ENCODE assay signal across 1 cellular context in the genomic region with DNA sequence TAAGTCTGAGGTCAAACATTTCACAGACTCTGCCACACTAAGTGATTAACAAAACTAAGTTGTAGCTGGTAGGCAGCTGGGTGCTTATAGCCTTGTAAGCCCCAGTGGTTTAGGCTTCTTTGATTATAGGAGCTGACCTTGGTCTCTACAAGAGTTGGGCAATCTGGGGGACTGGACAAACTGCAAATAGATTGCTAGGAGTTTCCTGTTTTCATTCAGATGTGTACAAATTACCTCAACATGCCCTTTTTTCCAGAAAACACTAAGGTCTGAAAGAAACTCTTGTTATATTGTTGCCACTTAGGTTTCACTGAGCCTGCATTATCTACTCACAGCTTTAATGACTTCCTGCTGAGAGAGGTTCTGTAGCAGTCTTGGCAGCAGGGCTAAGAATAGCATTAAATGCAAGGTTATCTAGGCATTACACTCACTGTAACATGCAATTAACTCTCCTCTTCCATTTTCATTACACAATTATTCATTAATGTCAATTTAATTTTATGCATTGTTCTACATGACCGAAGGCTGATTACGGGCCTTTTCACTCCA.
TF ChIP-seq lines count a peak whose summit lies in the region.

No MANE protein-coding gene starts in this region.

TF ChIP-seq in HEK293, 187 proteins besides CTCF, POLR2A, EP300 and RAD21 (continued from another document and continues in another):
- TF ChIP-seq TSHZ1 (tag by site-specific recombination; IDR thresholded peaks at IDR 0.05; ENCODE audit: borderline replicate concordance) (peak; percentile 64; the same call in 1 of the 2 replicates), ZNF157 (tag by site-specific recombination; IDR thresholded peaks at IDR 0.05) (no peak), KLF1 (tag by site-specific recombination; IDR thresholded peaks at IDR 0.05) (no peak), BCL11A (tag by site-specific recombination; IDR thresholded peaks at IDR 0.05; ENCODE audit: low read depth) (0 out of 2 replicates have a peak, but pooled peaks have one; percentile 29), ZNF184 (tag by site-specific recombination; IDR thresholded peaks at IDR 0.05) (no peak), ZNF214 (tag by site-specific recombination; IDR thresholded peaks at IDR 0.05; ENCODE audit: borderline replicate concordance) (no peak), WT1 (tag by site-specific recombination; IDR thresholded peaks at IDR 0.05) (peak; percentile 79), ZBTB48 (tag by site-specific recombination; IDR thresholded peaks at IDR 0.05) (no peak), ZNF558 (tag by site-specific recombination; IDR thresholded peaks at IDR 0.05) (no peak), ZNF560 (tag by site-specific recombination; IDR thresholded peaks at IDR 0.05; ENCODE audit: borderline replicate concordance) (no peak), MEIS1 (CRISPR knock-in tag; IDR thresholded peaks at IDR 0.05; ENCODE audit: borderline replicate concordance) (no peak), ZNF600 (tag by site-specific recombination; IDR thresholded peaks at IDR 0.05) (no peak), KLF17 (tag by site-specific recombination; IDR thresholded peaks at IDR 0.05) (no peak), FEZF1 (tag by site-specific recombination; IDR thresholded peaks at IDR 0.05) (peak; percentile 80), SP7 (tag by site-specific recombination; IDR thresholded peaks at IDR 0.05) (peak; percentile 99), INSM2 (tag by site-specific recombination; IDR thresholded peaks at IDR 0.05) (peak; percentile 57; the same call in 1 of the 2 replicates), ZNF843 (tag by site-specific recombination; IDR thresholded peaks at IDR 0.05) (peak; percentile 88), OSR2 (tag by site-specific recombination; IDR thresholded peaks at IDR 0.05) (peak; percentile 88), OVOL3 (tag by site-specific recombination; IDR thresholded peaks at IDR 0.05) (peak; percentile 64; the same call in 1 of the 2 replicates), ZNF335 (tag by site-specific recombination; conservative IDR thresholded peaks at IDR 0.05) (no peak), ZNF654 (tag by site-specific recombination; IDR thresholded peaks at IDR 0.05; ENCODE audit: low read depth) (no peak), ZNF366 (tag by site-specific recombination; conservative IDR thresholded peaks at IDR 0.05) (peak; percentile 50; the same call in 1 of the 2 replicates), ZNF596 (tag by site-specific recombination; IDR thresholded peaks at IDR 0.05) (peak; percentile 36; the same call in 1 of the 2 replicates), ZBTB17 (tag by site-specific recombination; IDR thresholded peaks at IDR 0.05) (0 out of 2 replicates have a peak, but pooled peaks have one; percentile 42), TCF7L2 (IDR thresholded peaks at IDR 0.05; ENCODE audit: borderline replicate concordance, low read depth, low read length) (peak; percentile 49; the same call in 1 of the 2 replicates), KLF10 (tag by site-specific recombination; IDR thresholded peaks at IDR 0.05) (no peak), ZNF529 (tag by site-specific recombination; IDR thresholded peaks at IDR 0.05; ENCODE audit: insufficient replicate concordance) (no peak), ZNF140 (tag by site-specific recombination; IDR thresholded peaks at IDR 0.05) (no peak), ZNF132 (tag by site-specific recombination; IDR thresholded peaks at IDR 0.05; ENCODE audit: borderline replicate concordance) (no peak), ZNF202 (tag by site-specific recombination; IDR thresholded peaks at IDR 0.05; ENCODE audit: borderline replicate concordance) (no peak), GLIS1 (tag by site-specific recombination; IDR thresholded peaks at IDR 0.05) (no peak), REPIN1 (tag by site-specific recombination; IDR thresholded peaks at IDR 0.05; ENCODE audit: low read depth) (no peak), ZFHX2 (tag by site-specific recombination; conservative IDR thresholded peaks at IDR 0.05) (no peak)
- TF ChIP-seq, protein P1, sequence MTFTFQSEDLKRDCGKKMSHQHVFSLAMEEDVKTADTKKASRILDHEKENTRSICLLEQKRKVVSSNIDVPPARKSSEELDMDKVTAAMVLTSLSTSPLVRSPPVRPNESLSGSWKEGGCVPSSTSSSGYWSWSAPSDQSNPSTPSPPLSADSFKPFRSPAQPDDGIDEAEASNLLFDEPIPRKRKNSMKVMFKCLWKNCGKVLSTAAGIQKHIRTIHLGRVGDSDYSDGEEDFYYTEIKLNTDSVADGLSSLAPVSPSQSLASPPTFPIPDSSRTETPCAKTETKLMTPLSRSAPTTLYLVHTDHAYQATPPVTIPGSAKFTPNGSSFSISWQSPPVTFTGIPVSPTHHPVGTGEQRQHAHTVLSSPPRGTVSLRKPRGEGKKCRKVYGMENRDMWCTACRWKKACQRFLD (tag by site-specific recombination; IDR thresholded peaks at IDR 0.05): no peak
- TF ChIP-seq, protein P2, sequence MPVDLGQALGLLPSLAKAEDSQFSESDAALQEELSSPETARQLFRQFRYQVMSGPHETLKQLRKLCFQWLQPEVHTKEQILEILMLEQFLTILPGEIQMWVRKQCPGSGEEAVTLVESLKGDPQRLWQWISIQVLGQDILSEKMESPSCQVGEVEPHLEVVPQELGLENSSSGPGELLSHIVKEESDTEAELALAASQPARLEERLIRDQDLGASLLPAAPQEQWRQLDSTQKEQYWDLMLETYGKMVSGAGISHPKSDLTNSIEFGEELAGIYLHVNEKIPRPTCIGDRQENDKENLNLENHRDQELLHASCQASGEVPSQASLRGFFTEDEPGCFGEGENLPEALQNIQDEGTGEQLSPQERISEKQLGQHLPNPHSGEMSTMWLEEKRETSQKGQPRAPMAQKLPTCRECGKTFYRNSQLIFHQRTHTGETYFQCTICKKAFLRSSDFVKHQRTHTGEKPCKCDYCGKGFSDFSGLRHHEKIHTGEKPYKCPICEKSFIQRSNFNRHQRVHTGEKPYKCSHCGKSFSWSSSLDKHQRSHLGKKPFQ (tag by site-specific recombination; IDR thresholded peaks at IDR 0.05): peak; percentile 42; the same call in 1 of the 2 replicates
- TF ChIP-seq, protein P3, sequence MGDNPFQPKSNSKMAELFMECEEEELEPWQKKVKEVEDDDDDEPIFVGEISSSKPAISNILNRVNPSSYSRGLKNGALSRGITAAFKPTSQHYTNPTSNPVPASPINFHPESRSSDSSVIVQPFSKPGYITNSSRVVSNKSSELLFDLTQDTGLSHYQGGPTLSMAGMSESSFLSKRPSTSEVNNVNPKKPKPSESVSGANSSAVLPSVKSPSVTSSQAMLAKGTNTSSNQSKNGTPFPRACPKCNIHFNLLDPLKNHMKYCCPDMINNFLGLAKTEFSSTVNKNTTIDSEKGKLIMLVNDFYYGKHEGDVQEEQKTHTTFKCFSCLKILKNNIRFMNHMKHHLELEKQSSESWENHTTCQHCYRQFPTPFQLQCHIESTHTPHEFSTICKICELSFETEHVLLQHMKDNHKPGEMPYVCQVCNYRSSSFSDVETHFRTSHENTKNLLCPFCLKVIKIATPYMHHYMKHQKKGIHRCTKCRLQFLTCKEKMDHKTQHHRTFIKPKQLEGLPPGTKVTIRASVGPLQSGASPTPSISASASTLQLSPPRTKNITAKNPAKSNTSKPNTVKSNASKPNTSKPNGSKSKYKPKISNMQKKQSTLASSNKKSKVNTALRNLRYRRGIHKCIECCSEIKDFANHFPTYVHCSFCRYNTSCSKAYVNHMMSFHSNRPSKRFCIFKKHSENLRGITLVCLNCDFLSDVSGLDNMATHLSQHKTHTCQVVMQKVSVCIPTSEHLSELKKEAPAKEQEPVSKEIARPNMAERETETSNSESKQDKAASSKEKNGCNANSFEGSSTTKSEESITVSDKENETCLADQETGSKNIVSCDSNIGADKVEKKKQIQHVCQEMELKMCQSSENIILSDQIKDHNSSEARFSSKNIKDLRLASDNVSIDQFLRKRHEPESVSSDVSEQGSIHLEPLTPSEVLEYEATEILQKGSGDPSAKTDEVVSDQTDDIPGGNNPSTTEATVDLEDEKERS (tag by site-specific recombination; IDR thresholded peaks at IDR 0.05): no peak
- TF ChIP-seq, protein P4, sequence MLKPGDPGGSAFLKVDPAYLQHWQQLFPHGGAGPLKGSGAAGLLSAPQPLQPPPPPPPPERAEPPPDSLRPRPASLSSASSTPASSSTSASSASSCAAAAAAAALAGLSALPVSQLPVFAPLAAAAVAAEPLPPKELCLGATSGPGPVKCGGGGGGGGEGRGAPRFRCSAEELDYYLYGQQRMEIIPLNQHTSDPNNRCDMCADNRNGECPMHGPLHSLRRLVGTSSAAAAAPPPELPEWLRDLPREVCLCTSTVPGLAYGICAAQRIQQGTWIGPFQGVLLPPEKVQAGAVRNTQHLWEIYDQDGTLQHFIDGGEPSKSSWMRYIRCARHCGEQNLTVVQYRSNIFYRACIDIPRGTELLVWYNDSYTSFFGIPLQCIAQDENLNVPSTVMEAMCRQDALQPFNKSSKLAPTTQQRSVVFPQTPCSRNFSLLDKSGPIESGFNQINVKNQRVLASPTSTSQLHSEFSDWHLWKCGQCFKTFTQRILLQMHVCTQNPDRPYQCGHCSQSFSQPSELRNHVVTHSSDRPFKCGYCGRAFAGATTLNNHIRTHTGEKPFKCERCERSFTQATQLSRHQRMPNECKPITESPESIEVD (tag by site-specific recombination; IDR thresholded peaks at IDR 0.05): peak; percentile 97
- TF ChIP-seq, protein P5, sequence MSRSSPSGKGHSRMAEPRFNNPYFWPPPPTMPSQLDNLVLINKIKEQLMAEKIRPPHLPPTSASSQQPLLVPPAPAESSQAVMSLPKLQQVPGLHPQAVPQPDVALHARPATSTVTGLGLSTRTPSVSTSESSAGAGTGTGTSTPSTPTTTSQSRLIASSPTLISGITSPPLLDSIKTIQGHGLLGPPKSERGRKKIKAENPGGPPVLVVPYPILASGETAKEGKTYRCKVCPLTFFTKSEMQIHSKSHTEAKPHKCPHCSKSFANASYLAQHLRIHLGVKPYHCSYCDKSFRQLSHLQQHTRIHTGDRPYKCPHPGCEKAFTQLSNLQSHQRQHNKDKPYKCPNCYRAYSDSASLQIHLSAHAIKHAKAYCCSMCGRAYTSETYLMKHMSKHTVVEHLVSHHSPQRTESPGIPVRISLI (tag by site-specific recombination; IDR thresholded peaks at IDR 0.05): no peak
